1 cellular context compared by ENCODE assay signal in the genomic region with DNA sequence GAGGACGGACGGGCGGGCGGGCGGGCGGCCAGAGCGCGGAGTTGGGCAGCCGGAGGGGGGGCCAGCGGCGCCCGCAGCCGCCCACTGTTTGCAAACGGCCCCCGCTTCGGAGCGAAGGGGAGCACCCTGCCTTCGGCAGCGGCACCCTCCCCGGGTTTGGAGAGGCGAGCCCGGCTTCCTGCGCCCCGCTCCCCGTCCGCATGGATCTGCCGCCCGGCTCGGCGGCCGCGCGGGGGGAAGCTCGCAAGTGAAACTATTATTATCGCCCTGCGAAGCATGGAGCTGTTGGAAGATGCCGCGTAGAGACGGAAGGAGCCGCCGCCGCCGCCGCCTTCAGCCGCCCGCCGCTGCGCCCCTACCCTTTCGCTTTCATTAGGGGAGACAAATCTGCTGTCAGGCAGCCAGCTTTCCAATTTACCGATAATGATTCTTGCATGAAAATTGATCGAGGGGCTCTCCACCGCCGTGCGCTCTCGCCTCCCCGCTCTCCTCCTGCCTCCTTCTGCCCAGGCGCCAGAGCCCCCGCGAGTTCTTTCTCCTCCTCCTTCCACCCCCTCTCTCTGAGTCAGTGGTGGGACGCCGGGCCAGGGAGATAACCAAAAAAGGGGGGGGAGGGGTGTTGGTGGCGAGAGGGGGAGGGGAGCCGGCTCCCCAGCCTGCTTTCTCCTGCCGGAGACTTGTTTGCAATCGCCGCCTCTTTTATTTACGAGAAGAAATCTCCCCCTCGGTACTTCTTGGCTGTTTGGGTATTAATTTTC.
A peak's percentile ranks its signal among the peaks of the same experiment; 100 is the strongest.
TF ChIP-seq lines count a peak whose summit lies in the region.

No MANE protein-coding gene starts in this region.

TF ChIP-seq in HEK293, 187 proteins besides CTCF, POLR2A, EP300 and RAD21 (continued from another document):
- TF ChIP-seq, protein P1, sequence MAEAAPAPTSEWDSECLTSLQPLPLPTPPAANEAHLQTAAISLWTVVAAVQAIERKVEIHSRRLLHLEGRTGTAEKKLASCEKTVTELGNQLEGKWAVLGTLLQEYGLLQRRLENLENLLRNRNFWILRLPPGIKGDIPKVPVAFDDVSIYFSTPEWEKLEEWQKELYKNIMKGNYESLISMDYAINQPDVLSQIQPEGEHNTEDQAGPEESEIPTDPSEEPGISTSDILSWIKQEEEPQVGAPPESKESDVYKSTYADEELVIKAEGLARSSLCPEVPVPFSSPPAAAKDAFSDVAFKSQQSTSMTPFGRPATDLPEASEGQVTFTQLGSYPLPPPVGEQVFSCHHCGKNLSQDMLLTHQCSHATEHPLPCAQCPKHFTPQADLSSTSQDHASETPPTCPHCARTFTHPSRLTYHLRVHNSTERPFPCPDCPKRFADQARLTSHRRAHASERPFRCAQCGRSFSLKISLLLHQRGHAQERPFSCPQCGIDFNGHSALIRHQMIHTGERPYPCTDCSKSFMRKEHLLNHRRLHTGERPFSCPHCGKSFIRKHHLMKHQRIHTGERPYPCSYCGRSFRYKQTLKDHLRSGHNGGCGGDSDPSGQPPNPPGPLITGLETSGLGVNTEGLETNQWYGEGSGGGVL (tag by site-specific recombination; IDR thresholded peaks at IDR 0.05): peak; percentile 95
- TF ChIP-seq ZNF660 (tag by site-specific recombination; IDR thresholded peaks at IDR 0.05) (0 out of 2 replicates have a peak, but pooled peaks have one; percentile 24), ZNF558 (tag by site-specific recombination; IDR thresholded peaks at IDR 0.05) (no peak), SCRT1 (tag by site-specific recombination; IDR thresholded peaks at IDR 0.05; ENCODE audit: borderline replicate concordance) (no peak), ZNF23 (tag by site-specific recombination; IDR thresholded peaks at IDR 0.05; ENCODE audit: borderline replicate concordance) (no peak), ZNF510 (tag by site-specific recombination; IDR thresholded peaks at IDR 0.05; ENCODE audit: insufficient replicate concordance) (no peak), ZNF37A (tag by site-specific recombination; IDR thresholded peaks at IDR 0.05) (no peak), SP2 (tag by site-specific recombination; IDR thresholded peaks at IDR 0.05) (no peak), ZNF335 (tag by site-specific recombination; conservative IDR thresholded peaks at IDR 0.05) (peak; percentile 45; the same call in 1 of the 2 replicates), ZBTB1 (tag by site-specific recombination; IDR thresholded peaks at IDR 0.05) (no peak)
